8 cellular contexts compared by ENCODE assay signal in the genomic region with DNA sequence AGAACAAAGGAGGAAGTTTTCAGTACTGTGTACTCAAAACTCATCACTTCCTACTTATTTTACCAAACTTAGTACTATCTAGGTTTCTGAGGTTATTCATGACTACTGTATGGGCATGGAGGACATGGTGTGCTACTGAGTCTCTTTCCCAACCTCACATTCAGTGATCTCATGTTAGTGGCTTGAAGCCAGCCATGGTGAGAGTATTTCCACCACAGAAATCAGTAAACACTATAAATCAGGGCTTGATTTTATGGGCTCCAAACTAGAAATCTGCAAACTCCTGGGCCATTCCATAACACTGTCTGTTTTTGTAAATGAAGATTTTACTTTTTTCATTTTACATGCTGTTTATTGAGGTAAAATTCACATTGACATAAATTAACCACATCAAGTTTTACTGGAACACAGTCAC. TPM values are rescaled to one million over a fixed set of nuclear protein-coding genes. Genes with fewer than 3 reads are reported as not detected.
DNase-seq lines count a peak whose midpoint lies in the region; ATAC-seq and TF ChIP-seq lines count a peak whose summit lies in the region.

No MANE protein-coding gene starts in this region.

- H3K27ac ChIP-seq in OCI-LY3 (ENCODE audit: low read length) = peak overlapping the region; percentile 15

- H3K36me3 Mint-ChIP-seq in CD14-positive monocyte (peaks cover 14 to 20% of the 10 kb centered on the region in 2 donors), nephron progenitor cell (ENCODE audit: low read depth) (no peaks in the 10 kb centered on the region)

- no peaks in the 10 kb centered on the region for H3K27me3 ChIP-seq in OCI-LY3 (ENCODE audit: low read depth, low read length)

- H3K9ac ChIP-seq in OCI-LY3 (ENCODE audit: low read length) = no peak overlapping the region

- no peak overlapping the region for H2AFZ ChIP-seq in OCI-LY3 (ENCODE audit: low read depth, low read length)

- H3K9me3 ChIP-seq in OCI-LY3 (ENCODE audit: insufficient read depth, low read length) = no peaks in the 10 kb centered on the region

- peak overlapping the region; percentile 14; the same call in 1 of the 2 replicates for H3K4me2 ChIP-seq in OCI-LY3 (ENCODE audit: low read length)

- TF ChIP-seq CTCF in CD14-positive monocyte (IDR thresholded peaks at IDR 0.05) (no peak), OCI-LY3 (IDR thresholded peaks at IDR 0.05; ENCODE audit: low read depth, low read length) (no peak), nephron progenitor cell (IDR thresholded peaks at IDR 0.05) (no peak)

- peaks cover 29% of the 10 kb centered on the region for H3K4me1 ChIP-seq in OCI-LY3 (ENCODE audit: low read length)

- H3K4me3 Mint-ChIP-seq in CD14-positive monocyte = no peak overlapping the region
- no peak overlapping the region for H3K4me3 Mint-ChIP-seq in nephron progenitor cell

- H3K79me2 ChIP-seq in OCI-LY3 (ENCODE audit: low read length) = peaks cover 99% of the 10 kb centered on the region

- H3K27me3 Mint-ChIP-seq in CD14-positive monocyte (ENCODE audit: low read depth in 3 of 3) (no peaks in the 10 kb centered on the region), nephron progenitor cell (ENCODE audit: low read depth, poor library complexity) (peaks cover 5% of the 10 kb centered on the region)

- H3K4me1 Mint-ChIP-seq in CD14-positive monocyte (peaks cover 65% of the 10 kb centered on the region), nephron progenitor cell (peaks cover 39% of the 10 kb centered on the region)

- DNase-seq in CD14-positive monocyte (ENCODE audit: low spot score) (no peak), epidermal melanocyte (ENCODE audit: insufficient read length, low spot score) (peak; percentile 57), nephron progenitor cell (no peak), NCI-H2029 (lab: John Stamatoyannopoulos, UW) (no peak), activated gamma-delta T cell treated with Interleukin-2 at 50 U/mL for 16 hours (no peak), COLO829 (ENCODE audit: low spot score) (no peak)

- H3K9me3 Mint-ChIP-seq in CD14-positive monocyte (no peaks in the 10 kb centered on the region), nephron progenitor cell (no peaks in the 10 kb centered on the region)

- intact Hi-C loops in CD14-positive monocyte (cut with micrococcal nuclease) = no loop called here

- H3K27ac Mint-ChIP-seq in CD14-positive monocyte = peak overlapping the region in 6 of 7 donors; percentile 37 to 91 (median 86)
- H3K27ac Mint-ChIP-seq in nephron progenitor cell = peak overlapping the region; percentile 69

- no peak overlapping the region for H3K4me3 ChIP-seq in OCI-LY3 (ENCODE audit: low read length)

- ATAC-seq in GM21515 (IDR thresholded peaks at IDR 0.05; ENCODE audit: unreplicated experiment) = no peak

- no peaks in the 10 kb centered on the region for H3K36me3 ChIP-seq in OCI-LY3 (replicated peaks; ENCODE audit: low read depth, low read length)

- H4K20me1 ChIP-seq in OCI-LY3 (ENCODE audit: insufficient read depth, low read length) = peaks cover 86% of the 10 kb centered on the region

RNA-seq across cellular contexts. Expression of gene MED26, which starts 19.7 kb away (rescaled TPM):
- 1 to 10 TPM; 1.1 to 2.1 TPM for polyA plus RNA-seq in CD14-positive monocyte

RNA-seq across cellular contexts. Expression of gene SLC35E1, which starts 36.1 kb away (rescaled TPM):
- 10 to 100 TPM; 12.1 to 13.5 TPM for polyA plus RNA-seq in CD14-positive monocyte

RNA-seq across cellular contexts. Expression of gene SMIM7, which starts 51.6 kb away (rescaled TPM):
- 10 to 100 TPM; 86.7 to 91.7 TPM for polyA plus RNA-seq in CD14-positive monocyte

RNA-seq across cellular contexts. Expression of gene TMEM38A, which starts 52.6 kb away (rescaled TPM):
- 10 to 100 TPM; 10.6 to 21.6 TPM for polyA plus RNA-seq in CD14-positive monocyte
